Comparison of ENCODE assay signal across 1 cellular context in the genomic region with DNA sequence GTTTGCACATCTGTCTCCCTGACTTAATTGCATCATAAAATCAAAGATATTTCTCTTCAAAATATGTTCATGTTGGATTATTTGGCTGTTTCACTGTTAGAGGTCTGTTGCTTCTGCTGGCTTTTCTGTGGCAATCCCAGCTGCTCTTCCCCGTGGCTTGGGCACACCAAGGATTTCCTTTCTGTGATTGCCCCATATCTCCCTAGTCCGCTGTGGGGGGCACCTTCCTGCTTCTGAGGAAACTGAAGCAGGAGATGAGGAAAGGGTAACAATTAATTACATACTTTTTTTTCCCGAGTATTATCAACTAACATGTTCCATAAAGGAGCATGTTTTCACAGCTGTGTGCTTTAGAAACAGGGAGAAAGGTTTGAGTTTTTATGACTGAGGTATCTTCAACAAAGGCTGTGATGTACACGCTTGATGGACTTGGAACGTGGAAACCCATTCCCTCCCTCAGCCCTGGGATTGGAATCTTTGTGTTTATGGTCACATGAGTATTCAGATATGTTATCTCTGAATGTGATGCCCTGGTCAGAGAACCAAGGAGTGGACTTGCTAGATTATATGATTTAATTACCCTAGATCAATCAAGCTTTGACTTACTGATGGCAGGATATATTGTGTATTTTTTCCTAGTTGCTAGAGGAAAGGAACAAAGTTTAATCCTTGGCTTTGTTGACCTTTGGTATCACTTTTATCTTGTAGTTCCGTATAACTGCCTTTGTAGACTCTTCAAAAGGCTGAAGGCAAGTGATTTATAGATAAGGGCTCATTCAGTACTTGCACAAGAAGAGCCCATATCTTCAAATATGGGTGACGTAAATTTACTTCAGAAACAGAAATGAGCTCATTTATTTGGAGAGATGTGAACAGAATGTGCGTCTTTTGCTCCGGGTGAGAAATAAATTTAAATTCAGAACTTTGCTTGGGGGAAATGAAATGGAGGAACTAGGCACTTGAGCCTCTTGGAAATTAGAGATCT.
TF ChIP-seq lines count a peak whose summit lies in the region.

No MANE protein-coding gene starts in this region.

TF ChIP-seq in HEK293, 187 proteins besides CTCF, POLR2A, EP300 and RAD21 (continued from another document and continues in another):
- TF ChIP-seq, protein P1, sequence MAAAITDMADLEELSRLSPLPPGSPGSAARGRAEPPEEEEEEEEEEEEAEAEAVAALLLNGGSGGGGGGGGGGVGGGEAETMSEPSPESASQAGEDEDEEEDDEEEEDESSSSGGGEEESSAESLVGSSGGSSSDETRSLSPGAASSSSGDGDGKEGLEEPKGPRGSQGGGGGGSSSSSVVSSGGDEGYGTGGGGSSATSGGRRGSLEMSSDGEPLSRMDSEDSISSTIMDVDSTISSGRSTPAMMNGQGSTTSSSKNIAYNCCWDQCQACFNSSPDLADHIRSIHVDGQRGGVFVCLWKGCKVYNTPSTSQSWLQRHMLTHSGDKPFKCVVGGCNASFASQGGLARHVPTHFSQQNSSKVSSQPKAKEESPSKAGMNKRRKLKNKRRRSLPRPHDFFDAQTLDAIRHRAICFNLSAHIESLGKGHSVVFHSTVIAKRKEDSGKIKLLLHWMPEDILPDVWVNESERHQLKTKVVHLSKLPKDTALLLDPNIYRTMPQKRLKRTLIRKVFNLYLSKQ (tag by site-specific recombination; IDR thresholded peaks at IDR 0.05; ENCODE audit: borderline replicate concordance), result no peak
- no peak for TF ChIP-seq ZNF202 (tag by site-specific recombination; IDR thresholded peaks at IDR 0.05; ENCODE audit: borderline replicate concordance)
- TF ChIP-seq BCL11A (tag by site-specific recombination; IDR thresholded peaks at IDR 0.05; ENCODE audit: low read depth), result no peak
- TF ChIP-seq, protein P2, sequence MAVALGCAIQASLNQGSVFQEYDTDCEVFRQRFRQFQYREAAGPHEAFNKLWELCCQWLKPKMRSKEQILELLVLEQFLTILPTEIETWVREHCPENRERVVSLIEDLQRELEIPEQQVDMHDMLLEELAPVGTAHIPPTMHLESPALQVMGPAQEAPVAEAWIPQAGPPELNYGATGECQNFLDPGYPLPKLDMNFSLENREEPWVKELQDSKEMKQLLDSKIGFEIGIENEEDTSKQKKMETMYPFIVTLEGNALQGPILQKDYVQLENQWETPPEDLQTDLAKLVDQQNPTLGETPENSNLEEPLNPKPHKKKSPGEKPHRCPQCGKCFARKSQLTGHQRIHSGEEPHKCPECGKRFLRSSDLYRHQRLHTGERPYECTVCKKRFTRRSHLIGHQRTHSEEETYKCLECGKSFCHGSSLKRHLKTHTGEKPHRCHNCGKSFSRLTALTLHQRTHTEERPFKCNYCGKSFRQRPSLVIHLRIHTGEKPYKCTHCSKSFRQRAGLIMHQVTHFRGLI (tag by site-specific recombination; IDR thresholded peaks at IDR 0.05), result no peak
- no peak for TF ChIP-seq ZNF664 (tag by site-specific recombination; IDR thresholded peaks at IDR 0.05)
- TF ChIP-seq, protein P3, sequence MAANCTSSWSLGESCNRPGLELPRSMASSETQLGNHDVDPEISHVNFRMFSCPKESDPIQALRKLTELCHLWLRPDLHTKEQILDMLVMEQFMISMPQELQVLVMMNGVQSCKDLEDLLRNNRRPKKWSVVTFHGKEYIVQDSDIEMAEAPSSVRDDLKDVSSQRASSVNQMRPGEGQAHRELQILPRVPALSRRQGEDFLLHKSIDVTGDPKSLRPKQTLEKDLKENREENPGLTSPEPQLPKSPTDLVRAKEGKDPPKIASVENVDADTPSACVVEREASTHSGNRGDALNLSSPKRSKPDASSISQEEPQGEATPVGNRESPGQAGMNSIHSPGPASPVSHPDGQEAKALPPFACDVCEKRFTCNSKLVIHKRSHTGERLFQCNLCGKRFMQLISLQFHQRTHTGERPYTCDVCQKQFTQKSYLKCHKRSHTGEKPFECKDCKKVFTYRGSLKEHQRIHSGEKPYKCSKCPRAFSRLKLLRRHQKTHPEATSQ (tag by site-specific recombination; IDR thresholded peaks at IDR 0.05), result no peak
- TF ChIP-seq KLF7 (tag by site-specific recombination; IDR thresholded peaks at IDR 0.05; ENCODE audit: borderline replicate concordance), result no peak
- TF ChIP-seq ZNF184 (tag by site-specific recombination; IDR thresholded peaks at IDR 0.05), result peak; percentile 71; the same call in 1 of the 2 replicates
- no peak for TF ChIP-seq ZNF114 (tag by site-specific recombination; IDR thresholded peaks at IDR 0.05)
- no peak for TF ChIP-seq ZNF571 (tag by site-specific recombination; IDR thresholded peaks at IDR 0.05)
- no peak; the same call in 1 of the 2 replicates for TF ChIP-seq ZNF596 (tag by site-specific recombination; IDR thresholded peaks at IDR 0.05)
- peak; percentile 17; the same call in 1 of the 2 replicates for TF ChIP-seq KLF8 (tag by site-specific recombination; IDR thresholded peaks at IDR 0.05)
- 0 out of 2 replicates have a peak, but pooled peaks have one; percentile 7 for TF ChIP-seq ZNF654 (tag by site-specific recombination; IDR thresholded peaks at IDR 0.05; ENCODE audit: low read depth)
- TF ChIP-seq, protein P4, sequence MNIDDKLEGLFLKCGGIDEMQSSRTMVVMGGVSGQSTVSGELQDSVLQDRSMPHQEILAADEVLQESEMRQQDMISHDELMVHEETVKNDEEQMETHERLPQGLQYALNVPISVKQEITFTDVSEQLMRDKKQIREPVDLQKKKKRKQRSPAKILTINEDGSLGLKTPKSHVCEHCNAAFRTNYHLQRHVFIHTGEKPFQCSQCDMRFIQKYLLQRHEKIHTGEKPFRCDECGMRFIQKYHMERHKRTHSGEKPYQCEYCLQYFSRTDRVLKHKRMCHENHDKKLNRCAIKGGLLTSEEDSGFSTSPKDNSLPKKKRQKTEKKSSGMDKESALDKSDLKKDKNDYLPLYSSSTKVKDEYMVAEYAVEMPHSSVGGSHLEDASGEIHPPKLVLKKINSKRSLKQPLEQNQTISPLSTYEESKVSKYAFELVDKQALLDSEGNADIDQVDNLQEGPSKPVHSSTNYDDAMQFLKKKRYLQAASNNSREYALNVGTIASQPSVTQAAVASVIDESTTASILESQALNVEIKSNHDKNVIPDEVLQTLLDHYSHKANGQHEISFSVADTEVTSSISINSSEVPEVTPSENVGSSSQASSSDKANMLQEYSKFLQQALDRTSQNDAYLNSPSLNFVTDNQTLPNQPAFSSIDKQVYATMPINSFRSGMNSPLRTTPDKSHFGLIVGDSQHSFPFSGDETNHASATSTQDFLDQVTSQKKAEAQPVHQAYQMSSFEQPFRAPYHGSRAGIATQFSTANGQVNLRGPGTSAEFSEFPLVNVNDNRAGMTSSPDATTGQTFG (tag by site-specific recombination; IDR thresholded peaks at IDR 0.05; ENCODE audit: borderline replicate concordance), result no peak
- TF ChIP-seq ZBTB17 (tag by site-specific recombination; IDR thresholded peaks at IDR 0.05), result 0 out of 2 replicates have a peak, but pooled peaks have one; percentile 30
- peak; percentile 50; the same call in 1 of the 2 replicates for TF ChIP-seq IKZF3 (tag by site-specific recombination; IDR thresholded peaks at IDR 0.05)
- peak; percentile 19; the same call in 1 of the 2 replicates for TF ChIP-seq SP2 (tag by site-specific recombination; IDR thresholded peaks at IDR 0.05)
- TF ChIP-seq ZIC2 (tag by site-specific recombination; IDR thresholded peaks at IDR 0.05), result peak; percentile 50
- TF ChIP-seq, protein P5, sequence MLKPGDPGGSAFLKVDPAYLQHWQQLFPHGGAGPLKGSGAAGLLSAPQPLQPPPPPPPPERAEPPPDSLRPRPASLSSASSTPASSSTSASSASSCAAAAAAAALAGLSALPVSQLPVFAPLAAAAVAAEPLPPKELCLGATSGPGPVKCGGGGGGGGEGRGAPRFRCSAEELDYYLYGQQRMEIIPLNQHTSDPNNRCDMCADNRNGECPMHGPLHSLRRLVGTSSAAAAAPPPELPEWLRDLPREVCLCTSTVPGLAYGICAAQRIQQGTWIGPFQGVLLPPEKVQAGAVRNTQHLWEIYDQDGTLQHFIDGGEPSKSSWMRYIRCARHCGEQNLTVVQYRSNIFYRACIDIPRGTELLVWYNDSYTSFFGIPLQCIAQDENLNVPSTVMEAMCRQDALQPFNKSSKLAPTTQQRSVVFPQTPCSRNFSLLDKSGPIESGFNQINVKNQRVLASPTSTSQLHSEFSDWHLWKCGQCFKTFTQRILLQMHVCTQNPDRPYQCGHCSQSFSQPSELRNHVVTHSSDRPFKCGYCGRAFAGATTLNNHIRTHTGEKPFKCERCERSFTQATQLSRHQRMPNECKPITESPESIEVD (tag by site-specific recombination; IDR thresholded peaks at IDR 0.05), result peak; percentile 82
- TF ChIP-seq ZEB2 (tag by site-specific recombination; IDR thresholded peaks at IDR 0.05), result peak; percentile 98
- peak; percentile 63; the same call in 1 of the 2 replicates for TF ChIP-seq ZNF558 (tag by site-specific recombination; IDR thresholded peaks at IDR 0.05)
- TF ChIP-seq GLI2 (tag by site-specific recombination; IDR thresholded peaks at IDR 0.05; ENCODE audit: borderline replicate concordance, low read depth), result peak; percentile 70
- TF ChIP-seq RBAK (tag by site-specific recombination; IDR thresholded peaks at IDR 0.05), result no peak
- TF ChIP-seq, protein P6, sequence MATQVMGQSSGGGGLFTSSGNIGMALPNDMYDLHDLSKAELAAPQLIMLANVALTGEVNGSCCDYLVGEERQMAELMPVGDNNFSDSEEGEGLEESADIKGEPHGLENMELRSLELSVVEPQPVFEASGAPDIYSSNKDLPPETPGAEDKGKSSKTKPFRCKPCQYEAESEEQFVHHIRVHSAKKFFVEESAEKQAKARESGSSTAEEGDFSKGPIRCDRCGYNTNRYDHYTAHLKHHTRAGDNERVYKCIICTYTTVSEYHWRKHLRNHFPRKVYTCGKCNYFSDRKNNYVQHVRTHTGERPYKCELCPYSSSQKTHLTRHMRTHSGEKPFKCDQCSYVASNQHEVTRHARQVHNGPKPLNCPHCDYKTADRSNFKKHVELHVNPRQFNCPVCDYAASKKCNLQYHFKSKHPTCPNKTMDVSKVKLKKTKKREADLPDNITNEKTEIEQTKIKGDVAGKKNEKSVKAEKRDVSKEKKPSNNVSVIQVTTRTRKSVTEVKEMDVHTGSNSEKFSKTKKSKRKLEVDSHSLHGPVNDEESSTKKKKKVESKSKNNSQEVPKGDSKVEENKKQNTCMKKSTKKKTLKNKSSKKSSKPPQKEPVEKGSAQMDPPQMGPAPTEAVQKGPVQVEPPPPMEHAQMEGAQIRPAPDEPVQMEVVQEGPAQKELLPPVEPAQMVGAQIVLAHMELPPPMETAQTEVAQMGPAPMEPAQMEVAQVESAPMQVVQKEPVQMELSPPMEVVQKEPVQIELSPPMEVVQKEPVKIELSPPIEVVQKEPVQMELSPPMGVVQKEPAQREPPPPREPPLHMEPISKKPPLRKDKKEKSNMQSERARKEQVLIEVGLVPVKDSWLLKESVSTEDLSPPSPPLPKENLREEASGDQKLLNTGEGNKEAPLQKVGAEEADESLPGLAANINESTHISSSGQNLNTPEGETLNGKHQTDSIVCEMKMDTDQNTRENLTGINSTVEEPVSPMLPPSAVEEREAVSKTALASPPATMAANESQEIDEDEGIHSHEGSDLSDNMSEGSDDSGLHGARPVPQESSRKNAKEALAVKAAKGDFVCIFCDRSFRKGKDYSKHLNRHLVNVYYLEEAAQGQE (tag by site-specific recombination; IDR thresholded peaks at IDR 0.05), result no peak
- TF ChIP-seq ZNF416 (tag by site-specific recombination; IDR thresholded peaks at IDR 0.05), result no peak
- TF ChIP-seq, protein P7, sequence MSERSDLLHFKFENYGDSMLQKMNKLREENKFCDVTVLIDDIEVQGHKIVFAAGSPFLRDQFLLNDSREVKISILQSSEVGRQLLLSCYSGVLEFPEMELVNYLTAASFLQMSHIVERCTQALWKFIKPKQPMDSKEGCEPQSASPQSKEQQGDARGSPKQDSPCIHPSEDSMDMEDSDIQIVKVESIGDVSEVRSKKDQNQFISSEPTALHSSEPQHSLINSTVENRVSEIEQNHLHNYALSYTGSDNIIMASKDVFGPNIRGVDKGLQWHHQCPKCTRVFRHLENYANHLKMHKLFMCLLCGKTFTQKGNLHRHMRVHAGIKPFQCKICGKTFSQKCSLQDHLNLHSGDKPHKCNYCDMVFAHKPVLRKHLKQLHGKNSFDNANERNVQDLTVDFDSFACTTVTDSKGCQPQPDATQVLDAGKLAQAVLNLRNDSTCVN (tag by site-specific recombination; optimal IDR thresholded peaks at IDR 0.05), result no peak
- TF ChIP-seq, protein P8, sequence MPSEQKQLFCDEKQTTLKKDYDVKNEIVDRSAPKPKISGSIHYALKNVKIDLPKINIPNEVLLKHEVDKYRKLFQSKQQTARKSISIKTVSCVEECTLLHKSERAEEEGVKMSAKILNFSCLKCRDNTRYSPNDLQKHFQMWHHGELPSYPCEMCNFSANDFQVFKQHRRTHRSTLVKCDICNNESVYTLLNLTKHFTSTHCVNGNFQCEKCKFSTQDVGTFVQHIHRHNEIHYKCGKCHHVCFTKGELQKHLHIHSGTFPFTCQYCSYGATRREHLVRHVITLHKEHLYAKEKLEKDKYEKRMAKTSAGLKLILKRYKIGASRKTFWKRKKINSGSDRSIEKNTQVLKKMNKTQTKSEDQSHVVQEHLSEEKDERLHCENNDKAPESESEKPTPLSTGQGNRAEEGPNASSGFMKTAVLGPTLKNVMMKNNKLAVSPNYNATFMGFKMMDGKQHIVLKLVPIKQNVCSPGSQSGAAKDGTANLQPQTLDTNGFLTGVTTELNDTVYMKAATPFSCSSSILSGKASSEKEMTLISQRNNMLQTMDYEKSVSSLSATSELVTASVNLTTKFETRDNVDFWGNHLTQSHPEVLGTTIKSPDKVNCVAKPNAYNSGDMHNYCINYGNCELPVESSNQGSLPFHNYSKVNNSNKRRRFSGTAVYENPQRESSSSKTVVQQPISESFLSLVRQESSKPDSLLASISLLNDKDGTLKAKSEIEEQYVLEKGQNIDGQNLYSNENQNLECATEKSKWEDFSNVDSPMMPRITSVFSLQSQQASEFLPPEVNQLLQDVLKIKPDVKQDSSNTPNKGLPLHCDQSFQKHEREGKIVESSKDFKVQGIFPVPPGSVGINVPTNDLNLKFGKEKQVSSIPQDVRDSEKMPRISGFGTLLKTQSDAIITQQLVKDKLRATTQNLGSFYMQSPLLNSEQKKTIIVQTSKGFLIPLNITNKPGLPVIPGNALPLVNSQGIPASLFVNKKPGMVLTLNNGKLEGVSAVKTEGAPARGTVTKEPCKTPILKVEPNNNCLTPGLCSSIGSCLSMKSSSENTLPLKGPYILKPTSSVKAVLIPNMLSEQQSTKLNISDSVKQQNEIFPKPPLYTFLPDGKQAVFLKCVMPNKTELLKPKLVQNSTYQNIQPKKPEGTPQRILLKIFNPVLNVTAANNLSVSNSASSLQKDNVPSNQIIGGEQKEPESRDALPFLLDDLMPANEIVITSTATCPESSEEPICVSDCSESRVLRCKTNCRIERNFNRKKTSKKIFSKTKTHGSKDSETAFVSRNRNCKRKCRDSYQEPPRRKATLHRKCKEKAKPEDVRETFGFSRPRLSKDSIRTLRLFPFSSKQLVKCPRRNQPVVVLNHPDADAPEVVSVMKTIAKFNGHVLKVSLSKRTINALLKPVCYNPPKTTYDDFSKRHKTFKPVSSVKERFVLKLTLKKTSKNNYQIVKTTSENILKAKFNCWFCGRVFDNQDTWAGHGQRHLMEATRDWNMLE (tag by site-specific recombination; conservative IDR thresholded peaks at IDR 0.05; ENCODE audit: low read depth), result peak; percentile 41
- peak; percentile 32 for TF ChIP-seq ZNF335 (tag by site-specific recombination; conservative IDR thresholded peaks at IDR 0.05)
- no peak; the same call in 1 of the 2 replicates for TF ChIP-seq ZBTB8A (tag by site-specific recombination; IDR thresholded peaks at IDR 0.05)
- 0 out of 2 replicates have a peak, but pooled peaks have one; percentile 9 for TF ChIP-seq OSR2 (tag by site-specific recombination; IDR thresholded peaks at IDR 0.05)
- TF ChIP-seq ZBTB21 (tag by site-specific recombination; IDR thresholded peaks at IDR 0.05), result peak; percentile 86
- TF ChIP-seq ZNF776 (tag by site-specific recombination; IDR thresholded peaks at IDR 0.05; ENCODE audit: borderline replicate concordance), result no peak
- TF ChIP-seq ZNF274 (IDR thresholded peaks at IDR 0.05; ENCODE audit: low read length), result no peak
- no peak for TF ChIP-seq ZNF274 (tag by site-specific recombination; IDR thresholded peaks at IDR 0.05; ENCODE audit: borderline replicate concordance)
- peak; percentile 54 for TF ChIP-seq GLIS1 (tag by site-specific recombination; IDR thresholded peaks at IDR 0.05)
